ENCODE assay signal across 8 cellular contexts in the genomic region with DNA sequence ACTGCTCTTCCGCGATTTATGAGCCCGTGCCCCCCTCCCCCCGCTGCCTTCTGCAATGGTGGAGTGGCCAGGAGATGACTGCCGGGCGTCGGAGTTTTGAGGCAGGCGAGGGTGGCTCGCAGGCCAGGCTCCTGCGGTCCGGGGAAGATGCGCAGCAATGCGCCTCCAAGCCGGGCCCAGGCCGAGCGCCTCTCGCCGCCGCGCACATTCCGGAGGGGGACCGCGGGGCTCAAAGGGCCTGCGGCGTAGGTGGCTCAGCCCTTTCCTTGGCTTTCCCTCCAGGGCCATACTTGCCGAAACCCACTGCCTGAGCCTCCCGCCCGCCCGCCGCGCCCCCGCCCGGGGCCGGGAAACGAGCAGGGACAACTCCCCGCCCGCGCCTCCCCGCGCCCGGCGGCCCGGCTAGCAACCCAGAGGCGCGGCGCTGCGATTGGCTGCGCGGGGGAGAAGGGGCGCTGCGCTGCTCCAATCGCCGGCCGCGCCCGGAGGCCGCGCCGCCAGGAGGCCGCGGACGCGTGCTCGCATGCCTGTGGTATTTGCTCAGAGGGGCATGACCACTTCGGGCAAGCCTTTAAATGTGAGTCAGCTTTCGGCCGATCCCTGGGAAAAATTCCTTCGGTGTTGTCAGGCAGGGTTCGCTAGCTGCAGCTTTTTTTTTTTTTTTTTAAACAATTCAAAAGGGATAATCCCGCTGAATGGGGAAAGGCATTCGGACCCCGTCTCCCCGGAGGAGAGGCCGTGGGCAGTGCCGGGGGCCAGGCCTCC.
A peak's percentile ranks its signal among the peaks of the same experiment; 100 is the strongest.
DNase-seq lines count a peak whose midpoint lies in the region; ATAC-seq, FAIRE-seq and TF ChIP-seq lines count a peak whose summit lies in the region.

No MANE protein-coding gene starts in this region.

- peaks cover 22% of the 10 kb centered on the region for H3K4me1 ChIP-seq in HAP-1
- peaks cover 0 to 11% of the 10 kb centered on the region in 2 donors for H3K4me1 ChIP-seq in esophagus (ENCODE audit: control insufficient read depth in 2 of 2, insufficient read depth in 2 of 2, low read length in 1 of 2)

- DNase-seq in D721Med (ENCODE audit: insufficient read length, low spot score): peak; percentile 25
- peak; percentile 87 to 88 for DNase-seq in HAP-1 (ENCODE audit: low spot score in 2 of 2)
- DNase-seq in NCI-H460 (ENCODE audit: extremely low read depth, low read depth): peak; percentile 77
- DNase-seq in activated T-cell treated with anti-CD3 and anti-CD28 coated beads, Interleukin-2, amount 50 U/mL, for 4 hours: peak; percentile 67
- DNase-seq in mucosa of gallbladder (ENCODE audit: low spot score): peak; percentile 91
- DNase-seq in stimulated activated CD8-positive, alpha-beta memory T cell treated with anti-CD3 and anti-CD28 coated beads, Interleukin-15, amount 100 ng/mL, for 48 hours (ENCODE audit: low read depth in 2 of 2): peak; percentile 60 to 62

- TF ChIP-seq CTCF in D721Med (IDR thresholded peaks at IDR 0.05; ENCODE audit: insufficient read depth, missing control alignments): no peak

- FAIRE-seq in D721Med (lab: Jason Lieb, UNC): no peak

- peak overlapping the region; percentile 20 for H3K4me3 ChIP-seq in HAP-1
- H3K4me3 ChIP-seq in esophagus (ENCODE audit: low read depth in 1 of 2, low read length in 2 of 2): peak overlapping the region; percentile 25 to 39

- H3K27ac ChIP-seq in esophagus (ENCODE audit: low read depth in 2 of 2, low read length in 1 of 2): peak overlapping the region; percentile 79 to 82

- H3K36me3 ChIP-seq in HAP-1 (replicated peaks): no peaks in the 10 kb centered on the region
- no peaks in the 10 kb centered on the region for H3K36me3 ChIP-seq in esophagus (ENCODE audit: control insufficient read depth in 2 of 2, insufficient read depth in 2 of 2, low read length in 1 of 2)

- in situ Hi-C loops in HAP-1 (cut with MboI; ENCODE audit: low sequenced_read_pairs): no loop called here

- peak overlapping the region; percentile 70 for H3K4me3 Mint-ChIP-seq in activated T-cell treated with anti-CD3 and anti-CD28 coated beads, Interleukin-2, amount 50 U/mL, for 4 hours

- 1 to 2% methylated on average over 49 to 75 of the region's 75 CpGs for WGBS in esophagus, 2 donors

- H3K36me3 Mint-ChIP-seq in activated T-cell treated with anti-CD3 and anti-CD28 coated beads, Interleukin-2, amount 50 U/mL, for 4 hours (ENCODE audit: insufficient read depth): no peaks in the 10 kb centered on the region

- H3K9me3 ChIP-seq in HAP-1 (no peaks in the 10 kb centered on the region; the same call in 1 of the 2 replicates), esophagus (ENCODE audit: control insufficient read depth in 2 of 2, insufficient read depth in 1 of 2, low read depth in 1 of 2, low read length in 1 of 2) (no peaks in the 10 kb centered on the region)

- no peaks in the 10 kb centered on the region for H3K9me3 Mint-ChIP-seq in activated T-cell treated with anti-CD3 and anti-CD28 coated beads, Interleukin-2, amount 50 U/mL, for 4 hours

- peaks cover 9% of the 10 kb centered on the region for H3K27me3 ChIP-seq in HAP-1 (ENCODE audit: low read depth)
- H3K27me3 ChIP-seq in esophagus (ENCODE audit: control insufficient read depth in 1 of 2, insufficient read depth in 2 of 2, low read length in 2 of 2): no peaks in the 10 kb centered on the region

- peak; percentile 96 to 98 for ATAC-seq in activated T-cell treated with anti-CD3 and anti-CD28 coated beads, Interleukin-2, amount 50 U/mL, for 4 hours
- ATAC-seq in HG03378 (IDR thresholded peaks at IDR 0.05; ENCODE audit: unreplicated experiment): no peak

- peaks cover 2% of the 10 kb centered on the region for H3K27me3 Mint-ChIP-seq in activated T-cell treated with anti-CD3 and anti-CD28 coated beads, Interleukin-2, amount 50 U/mL, for 4 hours (ENCODE audit: low read depth)

- peaks cover 43% of the 10 kb centered on the region for H3K4me1 Mint-ChIP-seq in activated T-cell treated with anti-CD3 and anti-CD28 coated beads, Interleukin-2, amount 50 U/mL, for 4 hours (ENCODE audit: low read depth)

Comparison
In these comparisons a context has a peak if more than half of its experiments do, and no peak if none do; other contexts are left out.
1. DNase-seq: peak in every context shown above with its lines; median percentile 91 in mucosa of gallbladder; 88 in HAP-1; 77 in NCI-H460; 67 in activated T-cell treated with anti-CD3 and anti-CD28 coated beads, Interleukin-2, amount 50 U/mL, for 4 hours; 61 in stimulated activated CD8-positive, alpha-beta memory T cell treated with anti-CD3 and anti-CD28 coated beads, Interleukin-15, amount 100 ng/mL, for 48 hours; 25 in D721Med.